1 cellular context compared by ENCODE assay signal in genomic region chr14:100681111-100681510, GRCh38.
TF ChIP-seq lines count a peak whose summit lies in the region.

No MANE protein-coding gene starts in this region.

TF ChIP-seq in GM23338, 12 proteins besides CTCF, POLR2A, EP300 and RAD21 (continued from another document):
- no peak for TF ChIP-seq REST (IDR thresholded peaks at IDR 0.05; ENCODE audit: unreplicated experiment)
- no peak for TF ChIP-seq ZNF462 (CRISPR knock-in tag; IDR thresholded peaks at IDR 0.05)
- no peak for TF ChIP-seq EZH2 (IDR thresholded peaks at IDR 0.05; ENCODE audit: low read depth, unreplicated experiment)
- no peak for TF ChIP-seq POLR2AphosphoS5 (IDR thresholded peaks at IDR 0.05; ENCODE audit: low read depth)
- no peak for TF ChIP-seq NANOG (IDR thresholded peaks at IDR 0.05; ENCODE audit: borderline replicate concordance)
- TF ChIP-seq EZH2phosphoT487 (IDR thresholded peaks at IDR 0.05; ENCODE audit: unreplicated experiment) = no peak
